1 cellular context compared by ENCODE assay signal in the genomic region with DNA sequence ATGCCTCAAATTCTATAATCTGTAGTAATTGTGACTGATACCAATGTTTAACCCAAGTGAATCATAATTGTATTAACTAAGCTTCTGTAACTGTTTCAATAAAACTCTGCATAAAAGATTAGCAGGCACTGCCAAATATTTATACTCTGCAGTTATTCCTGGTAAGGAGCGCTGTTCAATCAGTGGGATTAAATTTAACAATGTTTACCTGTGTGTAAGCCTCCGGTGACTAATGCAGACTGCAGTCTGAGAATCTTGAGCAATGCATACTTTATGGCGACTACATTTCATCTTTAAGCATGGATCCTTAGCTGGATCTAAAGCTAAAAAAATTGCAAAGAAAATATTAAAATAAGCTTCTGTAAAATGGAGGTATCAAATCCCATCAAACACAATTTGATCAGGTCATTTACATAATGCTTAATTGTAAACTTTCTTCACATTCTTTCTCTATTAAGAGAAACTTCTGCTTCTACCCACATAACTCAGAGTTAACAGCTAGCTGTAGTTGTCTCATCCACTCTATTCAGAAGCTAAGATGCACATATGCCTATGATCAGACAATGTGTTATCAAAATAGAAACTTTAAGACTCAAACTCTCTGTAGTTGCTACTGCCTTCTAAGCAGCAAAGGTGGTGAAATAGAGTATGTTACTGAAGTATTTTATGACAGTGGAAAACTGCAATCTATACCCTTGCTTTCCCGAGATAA.
TF ChIP-seq lines count a peak whose summit lies in the region.

No MANE protein-coding gene starts in this region.

TF ChIP-seq in A549, 52 proteins besides CTCF, POLR2A, EP300 and RAD21 (continued from another document):
- TF ChIP-seq JUN (IDR thresholded peaks at IDR 0.05): no peak
TF ChIP-seq in A549: peak in this region for 4.
